ENCODE assay signal across 8 cellular contexts in genomic region chr10:12448729-12449391, GRCh38.
DNase-seq lines count a peak whose midpoint lies in the region; ATAC-seq and TF ChIP-seq lines count a peak whose summit lies in the region.

No MANE protein-coding gene starts in this region.

- H3K27ac ChIP-seq in brain microvascular endothelial cell (peak overlapping the region; percentile 95), ovary (no peak overlapping the region), vagina (peak overlapping the region; percentile 25)

- intact Hi-C loops in ovary (cut with DNase I), result no loop called here
- intact Hi-C loops in vagina (cut with DNase I), result no loop called here

- H3K4me1 ChIP-seq in ovary (ENCODE audit: insufficient read depth), result peaks cover 16% of the 10 kb centered on the region
- H3K4me1 ChIP-seq in vagina, result peaks cover 27% of the 10 kb centered on the region

- TF ChIP-seq POLR2A in ovary (IDR thresholded peaks at IDR 0.05) (peak; percentile 50), vagina (IDR thresholded peaks at IDR 0.05) (peak in 1 of 2 donors; percentile 50)

- peak overlapping the region; percentile 13 for H3K4me3 ChIP-seq in brain microvascular endothelial cell (ENCODE audit: low read depth, low read length)
- H3K4me3 ChIP-seq in ovary, result no peak overlapping the region
- H3K4me3 ChIP-seq in vagina, result no peak overlapping the region

- 40 to 46% (median 41%) methylated on average over 18 of the region's 18 CpGs for WGBS in ovary, 3 donors

- H3K9me3 ChIP-seq in ovary, result no peaks in the 10 kb centered on the region
- no peaks in the 10 kb centered on the region for H3K9me3 ChIP-seq in vagina

- DNase-seq in AG08396 (ENCODE audit: low spot score) (peak; percentile 73), HS-5 (ENCODE audit: low read depth) (peak; percentile 46), UCSD-AML1 (lab: John Stamatoyannopoulos, UW; ENCODE audit: unreplicated experiment) (peak; percentile 27), brain microvascular endothelial cell (peak; percentile 98), ovary (peak; percentile 30 to 66 (median 36)), vagina (ENCODE audit: extremely low spot score in 2 of 2) (no peak), OCI-M2 (lab: John Stamatoyannopoulos, UW; ENCODE audit: unreplicated experiment) (no peak)

- H3K27me3 ChIP-seq in brain microvascular endothelial cell (replicated peaks) (no peaks in the 10 kb centered on the region), ovary (no peaks in the 10 kb centered on the region), vagina (no peaks in the 10 kb centered on the region)

- ATAC-seq in GM19452 (IDR thresholded peaks at IDR 0.05; ENCODE audit: unreplicated experiment), result peak; percentile 78

- no peak for TF ChIP-seq CTCF in brain microvascular endothelial cell (IDR thresholded peaks at IDR 0.05; ENCODE audit: low read depth, low read length, missing control alignments)
- no peak for TF ChIP-seq CTCF in ovary (IDR thresholded peaks at IDR 0.05)
- no peak for TF ChIP-seq CTCF in vagina (IDR thresholded peaks at IDR 0.05)

- no peaks in the 10 kb centered on the region for H3K36me3 ChIP-seq in brain microvascular endothelial cell (replicated peaks)
- H3K36me3 ChIP-seq in ovary, result no peaks in the 10 kb centered on the region
- H3K36me3 ChIP-seq in vagina, result no peaks in the 10 kb centered on the region

- in situ Hi-C loops in brain microvascular endothelial cell (cut with HindIII; ENCODE audit: low pct_ligation_motif_present, low sequenced_read_pairs), result no loop called here

- no peak for TF ChIP-seq EP300 in ovary (IDR thresholded peaks at IDR 0.05)

Comparison
In these comparisons a context has a peak if more than half of its experiments do, and no peak if none do; other contexts are left out.
1. DNase-seq: peak in AG08396 (single experiment), HS-5 (single experiment), UCSD-AML1 (single experiment), brain microvascular endothelial cell (single experiment) and ovary (5 of 5); none in vagina (0 of 2) and OCI-M2 (single experiment).
2. H3K27ac ChIP-seq: peak in brain microvascular endothelial cell (single experiment) and vagina (single experiment); none in ovary (0 of 2).